Comparison of ENCODE assay signal across 27 cellular contexts in the genomic region with DNA sequence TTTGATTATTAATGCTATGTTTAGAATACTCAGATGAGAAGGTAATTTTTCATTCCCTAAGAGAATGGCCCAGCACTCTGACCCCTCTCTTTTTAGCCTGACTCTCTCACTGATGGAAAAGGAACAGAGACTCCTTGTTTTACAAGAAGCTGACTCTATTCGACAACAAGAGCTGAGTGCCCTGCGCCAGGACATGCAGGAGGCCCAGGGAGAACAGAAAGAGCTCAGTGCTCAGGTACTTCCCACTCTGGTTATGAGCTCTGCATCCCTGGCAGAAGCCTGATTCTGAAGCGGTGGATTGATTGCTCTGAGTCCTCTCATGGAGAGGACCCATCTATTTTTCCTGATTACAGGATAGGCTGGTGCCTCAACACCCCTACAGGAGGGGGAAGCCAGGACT. TPM values are rescaled to one million over a fixed set of nuclear protein-coding genes. Genes with fewer than 3 reads are reported as not detected.
"Had no signal": no experiment of that assay in that cellular context is flagged by ENCODE, and none has a peak within 500 bp of the region (broad histone marks: within the 10 kb centered on the region; RNA-seq: fewer than 3 reads in every experiment).

No MANE protein-coding gene starts in this region.

- DNase-seq: activated B cell treated with CpG ODN at 0.5 μM for 24 hours; activated CD4-positive, alpha-beta memory T cell treated with anti-CD3 and anti-CD28 coated beads for 36 hours; activated CD4-positive, alpha-beta T cell treated with anti-CD3 and anti-CD28 coated beads for 4 hours; activated naive CD4-positive, alpha-beta T cell treated with Interleukin-2 at 50 U/mL for 16 hours; activated naive CD8-positive, alpha-beta T cell treated with anti-CD3 and anti-CD28 coated beads for 36 hours; activated T-cell treated with anti-CD3 and anti-CD28 coated beads, Interleukin-2, amount 50 U/mL, for 48 hours; amniotic stem cell; dermis blood vessel endothelial cell; effector memory CD8-positive, alpha-beta T cell; heart right ventricle; islet precursor cell; left cardiac atrium; natural killer cell; right cardiac atrium; stimulated activated CD4-positive, alpha-beta T cell treated with anti-CD3 and anti-CD28 coated beads, Interleukin-12 subunit alpha, Interleukin-12 subunit beta, amount 100 ng/mL, for 4 hours; stomach; trophoblast cell had no signal

- H3K4me3 Mint-ChIP-seq: activated B cell treated with CpG ODN at 0.5 μM for 24 hours; activated CD4-positive, alpha-beta memory T cell treated with anti-CD3 and anti-CD28 coated beads for 36 hours; activated naive CD8-positive, alpha-beta T cell treated with anti-CD3 and anti-CD28 coated beads for 36 hours; effector memory CD8-positive, alpha-beta T cell; natural killer cell; stimulated activated memory B cell treated with anti-CD40 and anti-IgM and Interleukin-4, amounts not matched to agents 10 μg/mL and 1 μg/mL and 100 μg/mL, for 72 hours had no signal

- H3K9me3 ChIP-seq: heart right ventricle, prostate gland, stomach had no signal

- H3K9me3 Mint-ChIP-seq: activated B cell treated with CpG ODN at 0.5 μM for 24 hours; activated CD4-positive, alpha-beta memory T cell treated with anti-CD3 and anti-CD28 coated beads for 36 hours; activated naive CD8-positive, alpha-beta T cell treated with anti-CD3 and anti-CD28 coated beads for 36 hours; effector memory CD8-positive, alpha-beta T cell; natural killer cell; stimulated activated memory B cell treated with anti-CD40 and anti-IgM and Interleukin-4, amounts not matched to agents 10 μg/mL and 1 μg/mL and 100 μg/mL, for 72 hours had no signal

- ATAC-seq: effector memory CD8-positive, alpha-beta T cell; esophagus mucosa; left cardiac atrium; natural killer cell; right cardiac atrium; stimulated activated memory B cell treated with anti-CD40 and anti-IgM and Interleukin-4, amounts not matched to agents 10 μg/mL and 1 μg/mL and 100 μg/mL, for 72 hours had no signal

- H3K4me1 ChIP-seq: prostate gland had no signal

- H3K4me3 ChIP-seq: cardiac muscle cell, heart right ventricle, prostate gland, stomach had no signal

- H3K27me3 ChIP-seq: cardiac muscle cell, heart right ventricle, stomach had no signal

- H3K27ac Mint-ChIP-seq: activated B cell treated with CpG ODN at 0.5 μM for 24 hours; activated CD4-positive, alpha-beta memory T cell treated with anti-CD3 and anti-CD28 coated beads for 36 hours; activated naive CD8-positive, alpha-beta T cell treated with anti-CD3 and anti-CD28 coated beads for 36 hours had no signal

- H3K27ac ChIP-seq: cardiac muscle cell, prostate gland had no signal

- H3K27me3 Mint-ChIP-seq: activated B cell treated with CpG ODN at 0.5 μM for 24 hours; activated CD4-positive, alpha-beta memory T cell treated with anti-CD3 and anti-CD28 coated beads for 36 hours; activated naive CD8-positive, alpha-beta T cell treated with anti-CD3 and anti-CD28 coated beads for 36 hours; effector memory CD8-positive, alpha-beta T cell; stimulated activated memory B cell treated with anti-CD40 and anti-IgM and Interleukin-4, amounts not matched to agents 10 μg/mL and 1 μg/mL and 100 μg/mL, for 72 hours had no signal

RNA-seq across cellular contexts. Expression of a gene that starts 33.0 kb away (rescaled TPM):
- total RNA-seq: activated B cell treated with CpG ODN at 0.5 μM for 24 hours; activated CD4-positive, alpha-beta memory T cell treated with anti-CD3 and anti-CD28 coated beads for 36 hours; activated naive CD8-positive, alpha-beta T cell treated with anti-CD3 and anti-CD28 coated beads for 36 hours; cardiac muscle cell; dermis blood vessel endothelial cell; endothelial cell of umbilical vein; esophagus mucosa; heart right ventricle; left cardiac atrium; lower leg skin; natural killer cell; osteocyte; prostate gland; right cardiac atrium; SK-MEL-5; stomach; T-helper 1 cell treated with Interleukin-12 subunit alpha and Interleukin-12 subunit beta and Interleukin-4 antibody, amounts not matched to agents 30 ng/mL and 1 ng/mL, for 36 hours; temporal lobe had no signal

RNA-seq across cellular contexts. Expression of a gene that starts 58.5 kb away (rescaled TPM):
- total RNA-seq: activated B cell treated with CpG ODN at 0.5 μM for 24 hours; activated CD4-positive, alpha-beta memory T cell treated with anti-CD3 and anti-CD28 coated beads for 36 hours; activated naive CD8-positive, alpha-beta T cell treated with anti-CD3 and anti-CD28 coated beads for 36 hours; esophagus mucosa; natural killer cell; SK-MEL-5 had no signal
